Comparison of ENCODE assay signal across 2 cellular contexts in the genomic region with DNA sequence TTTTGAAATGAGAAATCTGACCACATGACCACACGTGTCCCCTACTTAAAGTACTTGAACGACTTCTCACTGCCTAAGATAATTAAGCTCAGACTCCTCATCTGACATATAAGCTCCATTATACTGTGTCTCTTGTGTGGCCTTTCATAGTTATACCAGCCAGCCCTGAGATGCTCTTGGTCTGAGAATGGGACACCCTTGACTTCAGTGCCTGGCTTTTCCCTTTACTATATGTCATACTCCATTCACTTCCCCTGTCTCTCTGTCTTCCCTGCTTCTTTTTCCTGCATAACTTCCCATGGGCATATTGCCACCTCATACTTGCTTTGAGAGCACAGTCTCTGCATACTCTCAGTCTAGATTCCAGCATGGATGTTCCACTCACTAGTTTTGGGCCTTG.
TF ChIP-seq lines count a peak whose summit lies in the region.

No MANE protein-coding gene starts in this region.

TF ChIP-seq in SK-N-SH treated with all-trans-retinoic acid at 6 μM for 48 hours, 23 proteins besides CTCF, POLR2A, EP300 and RAD21 (continued from another document):
- TF ChIP-seq, protein P1, sequence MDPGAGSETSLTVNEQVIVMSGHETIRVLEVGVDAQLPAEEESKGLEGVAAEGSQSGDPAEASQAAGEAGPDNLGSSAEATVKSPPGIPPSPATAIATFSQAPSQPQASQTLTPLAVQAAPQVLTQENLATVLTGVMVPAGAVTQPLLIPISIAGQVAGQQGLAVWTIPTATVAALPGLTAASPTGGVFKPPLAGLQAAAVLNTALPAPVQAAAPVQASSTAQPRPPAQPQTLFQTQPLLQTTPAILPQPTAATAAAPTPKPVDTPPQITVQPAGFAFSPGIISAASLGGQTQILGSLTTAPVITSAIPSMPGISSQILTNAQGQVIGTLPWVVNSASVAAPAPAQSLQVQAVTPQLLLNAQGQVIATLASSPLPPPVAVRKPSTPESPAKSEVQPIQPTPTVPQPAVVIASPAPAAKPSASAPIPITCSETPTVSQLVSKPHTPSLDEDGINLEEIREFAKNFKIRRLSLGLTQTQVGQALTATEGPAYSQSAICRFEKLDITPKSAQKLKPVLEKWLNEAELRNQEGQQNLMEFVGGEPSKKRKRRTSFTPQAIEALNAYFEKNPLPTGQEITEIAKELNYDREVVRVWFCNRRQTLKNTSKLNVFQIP (CRISPR knock-in tag; IDR thresholded peaks at IDR 0.05; ENCODE audit: borderline replicate concordance, low read depth): no peak
- TF ChIP-seq ZFP3 (CRISPR knock-in tag; IDR thresholded peaks at IDR 0.05) (no peak), PPARA (CRISPR knock-in tag; IDR thresholded peaks at IDR 0.05; ENCODE audit: borderline replicate concordance) (no peak), CSDC2 (CRISPR knock-in tag; IDR thresholded peaks at IDR 0.05) (no peak), ESRRG (CRISPR knock-in tag; IDR thresholded peaks at IDR 0.05) (no peak), TOX (CRISPR knock-in tag; IDR thresholded peaks at IDR 0.05; ENCODE audit: borderline replicate concordance) (no peak), OSR1 (CRISPR knock-in tag; IDR thresholded peaks at IDR 0.05) (no peak), PATZ1 (CRISPR knock-in tag; IDR thresholded peaks at IDR 0.05; ENCODE audit: borderline replicate concordance) (no peak), BACH2 (CRISPR knock-in tag; IDR thresholded peaks at IDR 0.05; ENCODE audit: borderline replicate concordance) (no peak), RARB (CRISPR knock-in tag; IDR thresholded peaks at IDR 0.05) (no peak), ZNF565 (CRISPR knock-in tag; conservative IDR thresholded peaks at IDR 0.05; ENCODE audit: low read depth) (no peak), ZNF8 (CRISPR knock-in tag; IDR thresholded peaks at IDR 0.05) (no peak), SNAI2 (CRISPR knock-in tag; IDR thresholded peaks at IDR 0.05) (no peak)
TF ChIP-seq in SK-N-SH treated with all-trans-retinoic acid at 6 μM for 48 hours: peak in this region for 0.

TF ChIP-seq in SK-N-SH, 30 proteins besides CTCF, POLR2A, EP300 and RAD21 (continued from another document):
- TF ChIP-seq, protein P2, sequence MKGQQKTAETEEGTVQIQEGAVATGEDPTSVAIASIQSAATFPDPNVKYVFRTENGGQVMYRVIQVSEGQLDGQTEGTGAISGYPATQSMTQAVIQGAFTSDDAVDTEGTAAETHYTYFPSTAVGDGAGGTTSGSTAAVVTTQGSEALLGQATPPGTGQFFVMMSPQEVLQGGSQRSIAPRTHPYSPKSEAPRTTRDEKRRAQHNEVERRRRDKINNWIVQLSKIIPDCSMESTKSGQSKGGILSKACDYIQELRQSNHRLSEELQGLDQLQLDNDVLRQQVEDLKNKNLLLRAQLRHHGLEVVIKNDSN (IDR thresholded peaks at IDR 0.05; ENCODE audit: borderline replicate concordance, low read depth): no peak
- no peak for TF ChIP-seq FOSL2 (IDR thresholded peaks at IDR 0.05; ENCODE audit: borderline replicate concordance, low read depth)
